Comparison of ENCODE assay signal across 13 cellular contexts in genomic region chr1:178938959-178939317, GRCh38.
A peak's percentile ranks its signal among the peaks of the same experiment; 100 is the strongest.
DNase-seq lines count a peak whose midpoint lies in the region; ATAC-seq and TF ChIP-seq lines count a peak whose summit lies in the region.
"Had no signal": no experiment of that assay in that cellular context is flagged by ENCODE, and none has a peak within 500 bp of the region (broad histone marks: within the 10 kb centered on the region; RNA-seq: fewer than 3 reads in every experiment).

No MANE protein-coding gene starts in this region.

- peak in 1 of 3 donors; percentile 57 for DNase-seq in Peyer's patch
- DNase-seq in fibroblast of the aortic adventitia (ENCODE audit: low read depth) = peak; percentile 89
- peak; percentile 76 for DNase-seq in thoracic aorta (ENCODE audit: low spot score)
- no peak for DNase-seq in left lobe of liver (ENCODE audit: low spot score)
- no peak for DNase-seq in PC-3
- no peak for DNase-seq in NCI-H1436 (lab: John Stamatoyannopoulos, UW)
- DNase-seq: Calu3; NCI-H510A treated with DMSO at 0.1 percent for 48 hours; stimulated activated CD4-positive, alpha-beta T cell treated with anti-CD3 and anti-CD28 coated beads, Interleukin-4, amount 100 ng/mL, for 24 hours had no signal

- H3F3A ChIP-seq in PC-3 (ENCODE audit: low read length, unreplicated experiment) = no peaks in the 10 kb centered on the region

- H3K9ac ChIP-seq in PC-3 (ENCODE audit: low read length) = no peak overlapping the region

- no peak overlapping the region for H3K4me2 ChIP-seq in PC-3 (ENCODE audit: low read length)

- POLR2A ChIA-PET in PC-3 (lab: Charles Lee; ENCODE audit: unreplicated experiment) = no interaction called here

- TF ChIP-seq CTCF in Peyer's patch (IDR thresholded peaks at IDR 0.05) (no peak), fibroblast of the aortic adventitia (IDR thresholded peaks at IDR 0.05; ENCODE audit: insufficient read depth, low read length) (no peak), thoracic aorta (IDR thresholded peaks at IDR 0.05) (no peak), PC-3 (conservative IDR thresholded peaks at IDR 0.05; ENCODE audit: low read depth, low read length) (no peak)

- H3K4me1 ChIP-seq in Peyer's patch = peaks cover 0 to 25% (median 0%) of the 10 kb centered on the region in 4 donors
- H3K4me1 ChIP-seq in muscle layer of duodenum (ENCODE audit: control insufficient read depth in 1 of 2, insufficient read depth in 2 of 2, low read length in 2 of 2) = peaks cover 17 to 54% of the 10 kb centered on the region in 2 donors
- H3K4me1 ChIP-seq in thoracic aorta (ENCODE audit: control insufficient read depth in 1 of 2, low read depth in 2 of 2) = peaks cover 36 to 69% of the 10 kb centered on the region in 2 donors
- H3K4me1 ChIP-seq in PC-3 (ENCODE audit: insufficient read depth, low read length) = no peaks in the 10 kb centered on the region

- H3K9me2 ChIP-seq in PC-3 (replicated peaks; ENCODE audit: low read length) = no peaks in the 10 kb centered on the region

- H4K20me1 ChIP-seq in PC-3 (ENCODE audit: low read length) = no peaks in the 10 kb centered on the region

- no TSS peak for BruUV-seq in PC-3 (replicated peaks; lab: Mats Ljungman, UMichigan)

- H3K27me3 ChIP-seq in Peyer's patch (no peaks in the 10 kb centered on the region), muscle layer of duodenum (ENCODE audit: low read depth, low read length) (no peaks in the 10 kb centered on the region), thoracic aorta (replicated peaks; ENCODE audit: insufficient read depth) (no peaks in the 10 kb centered on the region), PC-3 (ENCODE audit: low read length) (no peaks in the 10 kb centered on the region)

- intact Hi-C loops in PC-3 (cut with micrococcal nuclease) = no loop called here

- CTCF ChIA-PET in PC-3 (lab: Charles Lee) = no interaction called here

- TF ChIP-seq POLR2A in Peyer's patch (IDR thresholded peaks at IDR 0.05) = no peak

- H3K36me3 ChIP-seq in Peyer's patch (no peaks in the 10 kb centered on the region), muscle layer of duodenum (ENCODE audit: control insufficient read depth in 1 of 2, insufficient read depth in 2 of 2, low read length in 2 of 2) (no peaks in the 10 kb centered on the region), thoracic aorta (no peaks in the 10 kb centered on the region), PC-3 (ENCODE audit: low read depth, low read length) (no peaks in the 10 kb centered on the region)

- H3K27ac ChIP-seq in Peyer's patch (peak overlapping the region; percentile 4 to 91 (median 72)), muscle layer of duodenum (ENCODE audit: low read length) (peak overlapping the region; percentile 90), thoracic aorta (peak overlapping the region; percentile 92 to 95), PC-3 (ENCODE audit: low read length) (no peak overlapping the region)
- H3K27ac ChIP-seq: epithelial cell of prostate had no signal

- H3K9me3 ChIP-seq in Peyer's patch (no peaks in the 10 kb centered on the region), muscle layer of duodenum (ENCODE audit: control insufficient read depth in 1 of 2, low read length in 2 of 2) (no peaks in the 10 kb centered on the region), thoracic aorta (no peaks in the 10 kb centered on the region), PC-3 (ENCODE audit: low read length) (no peaks in the 10 kb centered on the region)

- no peak overlapping the region for H2AFZ ChIP-seq in PC-3 (ENCODE audit: low read length)

- no peak overlapping the region for H3K4me3 ChIP-seq in Peyer's patch
- peak overlapping the region; percentile 11 for H3K4me3 ChIP-seq in fibroblast of the aortic adventitia (ENCODE audit: low read depth, low read length)
- peak overlapping the region; percentile 9 to 27 for H3K4me3 ChIP-seq in muscle layer of duodenum (ENCODE audit: low read depth in 1 of 2, low read length in 2 of 2)
- peak overlapping the region; percentile 59 for H3K4me3 ChIP-seq in thoracic aorta
- H3K4me3 ChIP-seq in PC-3 (ENCODE audit: low read length) = no peak overlapping the region

- H3K79me2 ChIP-seq in PC-3 (ENCODE audit: low read length) = no peaks in the 10 kb centered on the region

- ATAC-seq in thoracic aorta (ENCODE audit: insufficient number of reproducible peaks, low FRiP score, low read depth) (peak; percentile 84), left lobe of liver (no peak), PC-3 (no peak), HG02852 (IDR thresholded peaks at IDR 0.05; ENCODE audit: unreplicated experiment) (no peak)
- ATAC-seq: activated naive CD4-positive, alpha-beta T cell treated with anti-CD3 and anti-CD28 coated beads, Interleukin-2, amount 50 U/mL, for 72 hours had no signal

Comparison
In these comparisons a context has a peak if more than half of its experiments do, and no peak if none do; other contexts are left out.
1. DNase-seq: peak in fibroblast of the aortic adventitia (single experiment) and thoracic aorta (single experiment); none in left lobe of liver (single experiment), PC-3 (single experiment) and NCI-H1436 (single experiment).
2. H3K4me3 ChIP-seq: peak in fibroblast of the aortic adventitia (single experiment), muscle layer of duodenum (2 of 2) and thoracic aorta (single experiment); none in Peyer's patch (0 of 4) and PC-3 (single experiment).